8 cellular contexts compared by ENCODE assay signal in genomic region chr4:52861879-52862604, GRCh38. TPM values are rescaled to one million over a fixed set of nuclear protein-coding genes. Genes with fewer than 3 reads are reported as not detected.
DNase-seq lines count a peak whose midpoint lies in the region; ATAC-seq, FAIRE-seq and TF ChIP-seq lines count a peak whose summit lies in the region.

A gene with protein sequence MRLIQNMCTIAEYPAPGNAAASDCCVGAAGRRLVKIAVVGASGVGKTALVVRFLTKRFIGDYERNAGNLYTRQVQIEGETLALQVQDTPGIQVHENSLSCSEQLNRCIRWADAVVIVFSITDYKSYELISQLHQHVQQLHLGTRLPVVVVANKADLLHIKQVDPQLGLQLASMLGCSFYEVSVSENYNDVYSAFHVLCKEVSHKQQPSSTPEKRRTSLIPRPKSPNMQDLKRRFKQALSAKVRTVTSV (plus strand): TSS chr4:52862317. CDS start chr4:52862508, 191 bp downstream.

- DNase-seq in NCI-H1694 (lab: John Stamatoyannopoulos, UW) (peak; percentile 52), T47D (ENCODE audit: low read depth in 1 of 2, low spot score in 1 of 2) (peak; percentile 83 to 86), immature natural killer cell (peak; percentile 78 to 80 (median 80)), small intestine (peak; percentile 74), NK-92 (lab: John Stamatoyannopoulos, UW; ENCODE audit: unreplicated experiment) (no peak)

- no peaks in the 10 kb centered on the region for H3K36me3 Mint-ChIP-seq in immature natural killer cell

- no peak for FAIRE-seq in small intestine (lab: Jason Lieb, UNC)

- no peaks in the 10 kb centered on the region for H3K36me3 ChIP-seq in small intestine (ENCODE audit: control insufficient read depth in 2 of 2, insufficient read depth in 2 of 2, low read length in 2 of 2)

- ATAC-seq in GM18498 (IDR thresholded peaks at IDR 0.05; ENCODE audit: unreplicated experiment): peak; percentile 100
- ATAC-seq in HG02840 (IDR thresholded peaks at IDR 0.05; ENCODE audit: low FRiP score, unreplicated experiment): peak; percentile 98

- H3K4me1 Mint-ChIP-seq in immature natural killer cell: peaks cover 12% of the 10 kb centered on the region in 2 donors

- peaks cover 0 to 4% (median 0%) of the 10 kb centered on the region in 6 donors for H3K9me3 Mint-ChIP-seq in immature natural killer cell

- H3K27me3 Mint-ChIP-seq in immature natural killer cell (ENCODE audit: low read depth in 3 of 3): peaks cover 7 to 33% (median 14%) of the 10 kb centered on the region in 3 donors

- peaks cover 2 to 4% of the 10 kb centered on the region in 2 donors for H3K4me1 ChIP-seq in small intestine (ENCODE audit: control insufficient read depth in 2 of 2, insufficient read depth in 1 of 2, low read depth in 1 of 2, low read length in 1 of 2)

- 0 to 1% (median 1%) methylated on average over 79 to 93 of the region's 93 CpGs for WGBS in small intestine, 3 donors

- in situ Hi-C loops in T47D (cut with HindIII; ENCODE audit: low pct_unique_long_range_greater_than_20kb, low sequenced_read_pairs): no loop called here

- peak; percentile 60 for TF ChIP-seq CTCF in VCaP (conservative IDR thresholded peaks at IDR 0.05)

- H3K4me3 ChIP-seq in small intestine (ENCODE audit: low read depth in 1 of 2, low read length in 2 of 2): peak within 1 kb of the TSS; percentile 32 to 45

- peak within 1 kb of the TSS in 1 of 6 donors; percentile 13 for H3K27ac Mint-ChIP-seq in immature natural killer cell

- H3K27me3 ChIP-seq in small intestine (ENCODE audit: control insufficient read depth in 2 of 2, insufficient read depth in 2 of 2, low read length in 2 of 2): peaks cover 0 to 7% of the 10 kb centered on the region in 2 donors

- H3K27ac ChIP-seq in VCaP (peak within 1 kb of the TSS; percentile 56; the same call in 1 of the 2 replicates), small intestine (ENCODE audit: low read depth in 1 of 2, low read length in 1 of 2) (no peak within 1 kb of the TSS)

- no peaks in the 10 kb centered on the region for H3K9me3 ChIP-seq in small intestine (ENCODE audit: control insufficient read depth, low read depth)

- peak within 1 kb of the TSS; percentile 76 to 89 (median 84) for H3K4me3 Mint-ChIP-seq in immature natural killer cell

RNA-seq across cellular contexts. Expression of the gene that starts here (rescaled TPM):
- polyA plus RNA-seq in immature natural killer cell (under 1 TPM in 1 of 3 donors, not detected in 2; 0.37 TPM), small intestine (under 1 TPM in 1 of 3 donors, not detected in 2; 0.60 TPM)

Comparison
In these comparisons a context has a peak if more than half of its experiments do, and no peak if none do; other contexts are left out.
1. Peak in DNase-seq in immature natural killer cell; RNA of the gene not detected or under 1 TPM.
2. Peak in DNase-seq and H3K4me3 ChIP-seq in small intestine; RNA of the gene not detected or under 1 TPM.